ENCODE assay signal across 11 cellular contexts in the genomic region with DNA sequence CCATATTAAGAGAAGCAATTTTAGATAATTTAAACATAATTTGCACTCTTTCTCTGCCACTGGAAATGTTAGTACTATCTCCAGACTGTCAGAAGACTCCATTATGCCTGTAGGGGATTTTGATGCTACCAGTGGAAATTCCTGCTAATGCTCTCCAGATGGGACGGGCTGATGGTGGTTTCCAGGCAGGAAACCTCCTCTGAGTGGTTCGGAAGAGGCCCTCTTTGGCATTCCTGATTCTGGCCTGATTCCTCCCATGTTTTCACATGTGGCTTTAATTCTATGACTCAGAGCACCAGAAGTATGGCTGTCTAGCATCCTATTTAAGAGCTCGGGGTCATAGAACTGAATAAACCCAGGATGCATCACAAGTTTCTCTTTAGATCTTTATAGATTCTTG.
DNase-seq lines count a peak whose midpoint lies in the region; ATAC-seq and TF ChIP-seq lines count a peak whose summit lies in the region.
"Had no signal": no experiment of that assay in that cellular context is flagged by ENCODE, and none has a peak within 500 bp of the region (broad histone marks: within the 10 kb centered on the region; RNA-seq: fewer than 3 reads in every experiment).

No MANE protein-coding gene starts in this region.

- no peaks in the 10 kb centered on the region for H4K20me1 ChIP-seq in osteoblast (ENCODE audit: insufficient read depth, low read length)

- H3K4me2 ChIP-seq in osteoblast (ENCODE audit: insufficient read depth, low read length), result peak overlapping the region; percentile 9

- H3K9me3 ChIP-seq in SJSA1 (replicated peaks) (no peaks in the 10 kb centered on the region), osteoblast (ENCODE audit: low read depth, low read length) (no peaks in the 10 kb centered on the region), tibial artery (no peaks in the 10 kb centered on the region)

- DNase-seq in ELF-1 (ENCODE audit: low read depth, low spot score) (peak; percentile 10), SJSA1 (ENCODE audit: low read depth in 1 of 2, low spot score in 2 of 2) (peak; percentile 85 to 89), fibroblast of peridontal ligament (ENCODE audit: extremely low read depth) (peak; percentile 99), osteoblast (ENCODE audit: insufficient read length, low spot score, missing footprints) (peak; percentile 71), amygdala (lab: John Stamatoyannopoulos, UW) (no peak), D341Med (ENCODE audit: low spot score) (no peak), tibial artery (no peak)
- DNase-seq: activated T-cell treated with anti-CD3 and anti-CD28 coated beads, Interleukin-2, amount 50 U/mL, for 24 hours; hippocampal formation; NCI-H146 had no signal

- intact Hi-C loops in tibial artery (cut with DNase I; ENCODE audit: low total_unique reads), result no loop called here

- H3K36me3 ChIP-seq in SJSA1, result no peaks in the 10 kb centered on the region
- no peaks in the 10 kb centered on the region for H3K36me3 ChIP-seq in osteoblast (ENCODE audit: insufficient read depth, low read length)
- no peaks in the 10 kb centered on the region for H3K36me3 ChIP-seq in tibial artery

- ATAC-seq in HG03196 (IDR thresholded peaks at IDR 0.05; ENCODE audit: unreplicated experiment), result no peak

- H3K27ac ChIP-seq in SJSA1 (peak overlapping the region; percentile 44), osteoblast (ENCODE audit: low read depth, low read length) (peak overlapping the region; percentile 74), tibial artery (no peak overlapping the region)

- H3K27me3 ChIP-seq in SJSA1 (replicated peaks) (no peaks in the 10 kb centered on the region), osteoblast (ENCODE audit: insufficient read depth, low read length) (no peaks in the 10 kb centered on the region), tibial artery (no peaks in the 10 kb centered on the region)

- H3K4me3 ChIP-seq in SJSA1 (no peak overlapping the region), osteoblast (ENCODE audit: insufficient read depth, low read length) (no peak overlapping the region), tibial artery (no peak overlapping the region)

- no peak for TF ChIP-seq CTCF in osteoblast (IDR thresholded peaks at IDR 0.05; ENCODE audit: extremely low read depth, low read depth, low read length)
- no peak for TF ChIP-seq CTCF in tibial artery (IDR thresholded peaks at IDR 0.05)

- no peaks in the 10 kb centered on the region for H3K79me2 ChIP-seq in osteoblast (ENCODE audit: insufficient read depth, low read length)

- no peak overlapping the region for H2AFZ ChIP-seq in osteoblast (ENCODE audit: low read length)

- H3K4me1 ChIP-seq in SJSA1 (replicated peaks) (peaks cover 21% of the 10 kb centered on the region), osteoblast (ENCODE audit: insufficient read depth, low read length) (peaks cover 35% of the 10 kb centered on the region), tibial artery (peaks cover 0 to 22% (median 12%) of the 10 kb centered on the region in 4 donors)

Comparison
In these comparisons a context has a peak if more than half of its experiments do, and no peak if none do; other contexts are left out.
1. DNase-seq: peak in ELF-1 (single experiment), SJSA1 (2 of 2), fibroblast of peridontal ligament (single experiment) and osteoblast (single experiment); none in amygdala (0 of 56), D341Med (single experiment) and tibial artery (0 of 2).
2. H3K27ac ChIP-seq: peak in SJSA1 (single experiment) and osteoblast (single experiment); none in tibial artery (0 of 2).